In genomic region chr17:4734857-4735475, GRCh38 we compare ENCODE assay signal across 1 cellular context.
TF ChIP-seq lines count a peak whose summit lies in the region.

No MANE protein-coding gene starts in this region.

TF ChIP-seq in HepG2, 621 proteins besides CTCF, POLR2A, EP300 and RAD21 (continued from another document and continues in another):
- no peak for TF ChIP-seq HNRNPL (IDR thresholded peaks at IDR 0.05; ENCODE audit: low read depth, low read length)
- no peak for TF ChIP-seq ZNF510 (CRISPR knock-in tag; IDR thresholded peaks at IDR 0.05; ENCODE audit: low read depth)
- no peak for TF ChIP-seq ELK4 (CRISPR knock-in tag; IDR thresholded peaks at IDR 0.05; ENCODE audit: borderline replicate concordance)
- TF ChIP-seq SP5 (CRISPR knock-in tag; IDR thresholded peaks at IDR 0.05; ENCODE audit: borderline replicate concordance, low read depth), result 0 out of 2 replicates have a peak, but pooled peaks have one; percentile 14
- 0 out of 2 replicates have a peak, but pooled peaks have one; percentile 22 for TF ChIP-seq PHF8 (CRISPR knock-in tag; IDR thresholded peaks at IDR 0.05)
- TF ChIP-seq SAP130 (CRISPR knock-in tag; IDR thresholded peaks at IDR 0.05; ENCODE audit: low read depth), result peak; percentile 64
- TF ChIP-seq KDM3A (CRISPR knock-in tag; IDR thresholded peaks at IDR 0.05; ENCODE audit: low read depth), result no peak
- TF ChIP-seq ZFP41 (CRISPR knock-in tag; IDR thresholded peaks at IDR 0.05; ENCODE audit: borderline replicate concordance), result no peak
- no peak for TF ChIP-seq TCF12 (IDR thresholded peaks at IDR 0.05)
- TF ChIP-seq TCF12 (CRISPR knock-in tag; IDR thresholded peaks at IDR 0.05), result no peak
- no peak for TF ChIP-seq FOXO4 (CRISPR knock-in tag; conservative IDR thresholded peaks at IDR 0.05)
- TF ChIP-seq SNAPC5 (CRISPR knock-in tag; IDR thresholded peaks at IDR 0.05; ENCODE audit: borderline replicate concordance), result no peak
- peak; percentile 73; the same call in 1 of the 2 replicates for TF ChIP-seq GATAD2A (CRISPR knock-in tag; IDR thresholded peaks at IDR 0.05)
- no peak for TF ChIP-seq ZNF260 (CRISPR knock-in tag; IDR thresholded peaks at IDR 0.05; ENCODE audit: borderline replicate concordance, low read depth)
- TF ChIP-seq ZNF883 (CRISPR knock-in tag; IDR thresholded peaks at IDR 0.05; ENCODE audit: not compliant biosample characterization), result peak; percentile 17
- no peak for TF ChIP-seq U2AF2 (IDR thresholded peaks at IDR 0.05; ENCODE audit: low read depth, low read length)
- no peak for TF ChIP-seq TAF15 (IDR thresholded peaks at IDR 0.05; ENCODE audit: low read depth, low read length, poor library complexity, severe bottlenecking)
- no peak for TF ChIP-seq MEIS2 (CRISPR knock-in tag; IDR thresholded peaks at IDR 0.05)
- TF ChIP-seq CENPX (CRISPR knock-in tag; IDR thresholded peaks at IDR 0.05), result no peak
- TF ChIP-seq FLYWCH1 (CRISPR knock-in tag; IDR thresholded peaks at IDR 0.05), result no peak
- TF ChIP-seq CCDC6 (CRISPR knock-in tag; IDR thresholded peaks at IDR 0.05), result no peak
- TF ChIP-seq ZNF746 (CRISPR knock-in tag; IDR thresholded peaks at IDR 0.05), result no peak
- TF ChIP-seq ZGPAT (CRISPR knock-in tag; IDR thresholded peaks at IDR 0.05), result 0 out of 2 replicates have a peak, but pooled peaks have one; percentile 19
- TF ChIP-seq ZNF768 (CRISPR knock-in tag; IDR thresholded peaks at IDR 0.05), result peak; percentile 44; the same call in 1 of the 2 replicates
- no peak for TF ChIP-seq MAFF (IDR thresholded peaks at IDR 0.05; ENCODE audit: low read depth, low read length)
- no peak for TF ChIP-seq ZNF484 (CRISPR knock-in tag; IDR thresholded peaks at IDR 0.05; ENCODE audit: borderline replicate concordance, low read depth)
- no peak for TF ChIP-seq ZNF704 (CRISPR knock-in tag; IDR thresholded peaks at IDR 0.05; ENCODE audit: borderline replicate concordance)
- no peak for TF ChIP-seq ZNF10 (CRISPR knock-in tag; IDR thresholded peaks at IDR 0.05; ENCODE audit: borderline replicate concordance, low read depth)
- TF ChIP-seq POLR2G (IDR thresholded peaks at IDR 0.05; ENCODE audit: low read depth, low read length), result peak; percentile 34; the same call in 1 of the 2 replicates
- no peak for TF ChIP-seq ZBTB40 (IDR thresholded peaks at IDR 0.05)
- TF ChIP-seq ZBTB40 (CRISPR knock-in tag; IDR thresholded peaks at IDR 0.05), result no peak
- no peak for TF ChIP-seq ZNF781 (CRISPR knock-in tag; IDR thresholded peaks at IDR 0.05; ENCODE audit: borderline replicate concordance, not compliant biosample characterization)
- no peak for TF ChIP-seq ZNF792 (CRISPR knock-in tag; IDR thresholded peaks at IDR 0.05)
- TF ChIP-seq NAIF1 (CRISPR knock-in tag; IDR thresholded peaks at IDR 0.05; ENCODE audit: borderline replicate concordance), result no peak
- no peak for TF ChIP-seq HNRNPLL (IDR thresholded peaks at IDR 0.05; ENCODE audit: low read depth, low read length, poor library complexity, severe bottlenecking)
- TF ChIP-seq ZFX (CRISPR knock-in tag; IDR thresholded peaks at IDR 0.05; ENCODE audit: low read depth), result peak; percentile 30; the same call in 1 of the 2 replicates
- TF ChIP-seq SSRP1 (CRISPR knock-in tag; IDR thresholded peaks at IDR 0.05), result no peak
- TF ChIP-seq TAF1 (CRISPR knock-in tag; IDR thresholded peaks at IDR 0.05), result no peak
- TF ChIP-seq ZNF616 (CRISPR knock-in tag; IDR thresholded peaks at IDR 0.05; ENCODE audit: low read depth), result 0 out of 2 replicates have a peak, but pooled peaks have one; percentile 34
- no peak for TF ChIP-seq ZNF678 (CRISPR knock-in tag; IDR thresholded peaks at IDR 0.05)
- TF ChIP-seq GFI1 (CRISPR knock-in tag; IDR thresholded peaks at IDR 0.05; ENCODE audit: borderline replicate concordance), result no peak
- TF ChIP-seq ZNF737 (CRISPR knock-in tag; IDR thresholded peaks at IDR 0.05; ENCODE audit: borderline replicate concordance), result no peak
- no peak for TF ChIP-seq ZC3H13 (CRISPR knock-in tag; IDR thresholded peaks at IDR 0.05)
- TF ChIP-seq ZFP91 (CRISPR knock-in tag; IDR thresholded peaks at IDR 0.05; ENCODE audit: borderline replicate concordance), result peak; percentile 37; the same call in 1 of the 2 replicates
- no peak for TF ChIP-seq ZNF354B (CRISPR knock-in tag; IDR thresholded peaks at IDR 0.05)
- TF ChIP-seq ZBTB7B (CRISPR knock-in tag; IDR thresholded peaks at IDR 0.05), result 0 out of 2 replicates have a peak, but pooled peaks have one; percentile 44
- no peak for TF ChIP-seq DPF2 (CRISPR knock-in tag; IDR thresholded peaks at IDR 0.05; ENCODE audit: borderline replicate concordance, low read depth)
- no peak for TF ChIP-seq ZNF362 (CRISPR knock-in tag; IDR thresholded peaks at IDR 0.05; ENCODE audit: borderline replicate concordance)
- no peak for TF ChIP-seq ZSCAN20 (CRISPR knock-in tag; IDR thresholded peaks at IDR 0.05; ENCODE audit: borderline replicate concordance)
- no peak for TF ChIP-seq ZNF776 (CRISPR knock-in tag; IDR thresholded peaks at IDR 0.05)
- no peak for TF ChIP-seq ZNF235 (CRISPR knock-in tag; IDR thresholded peaks at IDR 0.05; ENCODE audit: borderline replicate concordance)
- TF ChIP-seq BCL6 (CRISPR knock-in tag; IDR thresholded peaks at IDR 0.05), result peak; percentile 59
